In genomic region chr12:94149781-94150482, GRCh38 we compare ENCODE assay signal across 2 cellular contexts.
A peak's percentile ranks its signal among the peaks of the same experiment; 100 is the strongest.
TF ChIP-seq lines count a peak whose summit lies in the region.

No MANE protein-coding gene starts in this region.

TF ChIP-seq in H1, 55 proteins besides CTCF, POLR2A, EP300 and RAD21:
- TF ChIP-seq BACH1 (IDR thresholded peaks at IDR 0.05; ENCODE audit: low read length) (no peak), E2F6 (IDR thresholded peaks at IDR 0.05) (peak; percentile 1), NANOG (IDR thresholded peaks at IDR 0.05; ENCODE audit: insufficient read depth, low read depth, low read length, poor library complexity, severe bottlenecking) (no peak), TAF1 (IDR thresholded peaks at IDR 0.05; ENCODE audit: low read depth, low read length) (0 out of 2 replicates have a peak, but pooled peaks have one; percentile 17), SUZ12 (IDR thresholded peaks at IDR 0.05; ENCODE audit: low read length) (peak; percentile 82; the same call in 1 of the 2 replicates), EZH2 (IDR thresholded peaks at IDR 0.05; ENCODE audit: low read depth, low read length, severe bottlenecking) (peak; percentile 88), ATF2 (IDR thresholded peaks at IDR 0.05; ENCODE audit: low read length) (no peak)

TF ChIP-seq in GM12891, 5 proteins besides CTCF, POLR2A, EP300 and RAD21:
- no peak for TF ChIP-seq POLR2AphosphoS5 (IDR thresholded peaks at IDR 0.05; ENCODE audit: low read depth, low read length)
- TF ChIP-seq POU2F2 (IDR thresholded peaks at IDR 0.05; ENCODE audit: low read depth, low read length) = no peak
- no peak for TF ChIP-seq PAX5 (IDR thresholded peaks at IDR 0.05; ENCODE audit: insufficient read depth, low read length, severe bottlenecking)
- TF ChIP-seq TAF1 (IDR thresholded peaks at IDR 0.05; ENCODE audit: low read depth, low read length) = no peak
- TF ChIP-seq SPI1 (IDR thresholded peaks at IDR 0.05; ENCODE audit: low read depth, low read length) = no peak
